ENCODE assay signal across 23 cellular contexts in the genomic region with DNA sequence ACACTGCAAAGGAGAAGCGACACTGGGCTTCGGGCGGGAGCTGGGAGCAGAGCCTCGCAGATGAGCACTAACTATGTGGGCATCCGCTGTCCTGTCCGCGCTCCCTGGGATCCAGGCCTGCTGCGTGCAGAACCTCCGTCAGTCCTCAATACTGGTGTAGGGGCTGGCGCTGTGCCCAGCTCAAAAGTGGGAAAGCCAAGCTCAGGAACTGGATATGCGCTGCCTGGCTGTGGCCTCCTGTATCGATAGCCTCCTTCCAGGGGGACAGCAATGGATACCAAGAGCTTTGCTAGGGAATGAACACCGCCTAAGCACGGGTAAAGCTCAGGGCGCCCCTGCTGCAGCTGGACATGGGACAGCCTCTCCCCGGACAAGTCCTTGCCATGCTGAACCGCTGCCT.
DNase-seq lines count a peak whose midpoint lies in the region; ATAC-seq and TF ChIP-seq lines count a peak whose summit lies in the region.
"Had no signal": no experiment of that assay in that cellular context is flagged by ENCODE, and none has a peak within 500 bp of the region (broad histone marks: within the 10 kb centered on the region; RNA-seq: fewer than 3 reads in every experiment).

No MANE protein-coding gene starts in this region.

- peak overlapping the region; percentile 73 for H3K14ac ChIP-seq in neuronal stem cell (ENCODE audit: low read length)

- WGBS in neuronal stem cell (ENCODE audit: extremely low coverage in 2 of 2, insufficient read length in 2 of 2, insufficient replicate concordance in 1 of 2), 2 donors = no CpG with 5 or more reads among the region's 17 CpGs

- H2BK15ac ChIP-seq in neuronal stem cell (ENCODE audit: low read length) = peak overlapping the region; percentile 70

- ATAC-seq in GM21737 (IDR thresholded peaks at IDR 0.05; ENCODE audit: unreplicated experiment) (no peak), HG02885 (IDR thresholded peaks at IDR 0.05; ENCODE audit: poor library complexity, unreplicated experiment) (no peak)
- ATAC-seq: GM23338 had no signal

- H3K9me3 ChIP-seq in neuronal stem cell (replicated peaks in 1 of 2; ENCODE audit: control insufficient read depth in 2 of 2, insufficient read depth in 1 of 2, low read depth in 1 of 2, low read length in 2 of 2) = no peaks in the 10 kb centered on the region
- H3K9me3 ChIP-seq: BLaER1 had no signal

- H3K27me3 ChIP-seq in neuronal stem cell (ENCODE audit: control insufficient read depth in 3 of 3, insufficient read depth in 3 of 3, low read depth in 1 of 3, low read length in 3 of 3) = peaks cover 0 to 13% (median 0%) of the 10 kb centered on the region in 3 experiments
- H3K27me3 ChIP-seq: BLaER1 had no signal

- H3K4me3 ChIP-seq in neuronal stem cell (ENCODE audit: low read length in 2 of 2) = no peak overlapping the region
- H3K4me3 ChIP-seq: BLaER1, GM23338 had no signal

- peak overlapping the region; percentile 25 for H3K23ac ChIP-seq in neuronal stem cell (ENCODE audit: low read depth, low read length, poor library complexity)

- no peak overlapping the region for H3K4me2 ChIP-seq in neuronal stem cell (ENCODE audit: insufficient read depth, low read length, poor library complexity, severe bottlenecking)
- H3K4me2 ChIP-seq: BLaER1, GM23338 had no signal

- no peak overlapping the region for H2AFZ ChIP-seq in neuronal stem cell (ENCODE audit: low read length)
- H2AFZ ChIP-seq: GM23338 had no signal

- H4K8ac ChIP-seq in neuronal stem cell (ENCODE audit: low read depth, low read length) = no peak overlapping the region

- peaks cover 0 to 8% of the 10 kb centered on the region in 2 donors for H3K4me1 ChIP-seq in neuronal stem cell (ENCODE audit: control insufficient read depth in 2 of 2, insufficient read depth in 1 of 2, low read depth in 1 of 2, low read length in 2 of 2)

- peak overlapping the region; percentile 49 for H3K18ac ChIP-seq in neuronal stem cell (ENCODE audit: low read length)

- no peak overlapping the region for H2BK12ac ChIP-seq in neuronal stem cell (ENCODE audit: low read length)

- DNase-seq in DMS53 (lab: John Stamatoyannopoulos, UW) = peak; percentile 58
- DNase-seq in DMS53 treated with DMSO at 0.1 percent for 48 hours (lab: John Stamatoyannopoulos, UW; ENCODE audit: unreplicated experiment) = no peak
- DNase-seq in NCI-H748 (lab: John Stamatoyannopoulos, UW; ENCODE audit: unreplicated experiment) = peak; percentile 37
- DNase-seq in NCI-H748 treated with DMSO at 0.1 percent for 48 hours (lab: John Stamatoyannopoulos, UW) = no peak
- no peak for DNase-seq in neuronal stem cell (ENCODE audit: low spot score)
- DNase-seq: CD4-positive, CD25-positive, alpha-beta regulatory T cell; HCEC 1CT; KBM-7; MV-4-11; NCI-H1105; NCI-H1436 treated with DMSO at 0.1 percent for 48 hours; NCI-H187 treated with DMSO at 0.1 percent for 48 hours; NCI-H2171; NCI-H446 treated with DMSO at 0.1 percent for 48 hours; NCI-H774; Right ventricle myocardium superior; RPMI8226; T-helper 1 cell had no signal

- H3K79me1 ChIP-seq in neuronal stem cell (ENCODE audit: low read depth, low read length) = no peaks in the 10 kb centered on the region

- no peak overlapping the region for H3K4ac ChIP-seq in neuronal stem cell (ENCODE audit: low read length)

- H3K9ac ChIP-seq in neuronal stem cell (ENCODE audit: low read depth, low read length, poor library complexity) = peak overlapping the region; percentile 13
- H3K9ac ChIP-seq: BLaER1 had no signal

- TF ChIP-seq CTCF in VCaP (conservative IDR thresholded peaks at IDR 0.05) = no peak

- peak overlapping the region; percentile 61 for H2AK5ac ChIP-seq in neuronal stem cell (ENCODE audit: low read depth, low read length)

- H2BK120ac ChIP-seq in neuronal stem cell (ENCODE audit: low read depth, low read length) = no peak overlapping the region

- peak overlapping the region; percentile 20 for H2BK5ac ChIP-seq in neuronal stem cell (ENCODE audit: low read length)

- H4K91ac ChIP-seq in neuronal stem cell (ENCODE audit: low read depth, low read length, poor library complexity) = no peak overlapping the region

- no peaks in the 10 kb centered on the region for H3K36me3 ChIP-seq in neuronal stem cell (replicated peaks in 1 of 2; ENCODE audit: control insufficient read depth in 2 of 2, insufficient read depth in 2 of 2, low read length in 2 of 2)
- H3K36me3 ChIP-seq: BLaER1 had no signal

- H3K27ac ChIP-seq in VCaP (peak overlapping the region; percentile 7; the same call in 1 of the 2 replicates), neuronal stem cell (replicated peaks; ENCODE audit: low read length) (no peak overlapping the region)
- H3K27ac ChIP-seq: BLaER1 had no signal

Comparison
In these comparisons a context has a peak if more than half of its experiments do, and no peak if none do; other contexts are left out.
1. DNase-seq: peak in DMS53 (single experiment) and NCI-H748 (single experiment); none in DMS53 treated with DMSO at 0.1 percent for 48 hours (single experiment), NCI-H748 treated with DMSO at 0.1 percent for 48 hours (single experiment) and neuronal stem cell (single experiment).